ENCODE assay signal across 8 cellular contexts in the genomic region with DNA sequence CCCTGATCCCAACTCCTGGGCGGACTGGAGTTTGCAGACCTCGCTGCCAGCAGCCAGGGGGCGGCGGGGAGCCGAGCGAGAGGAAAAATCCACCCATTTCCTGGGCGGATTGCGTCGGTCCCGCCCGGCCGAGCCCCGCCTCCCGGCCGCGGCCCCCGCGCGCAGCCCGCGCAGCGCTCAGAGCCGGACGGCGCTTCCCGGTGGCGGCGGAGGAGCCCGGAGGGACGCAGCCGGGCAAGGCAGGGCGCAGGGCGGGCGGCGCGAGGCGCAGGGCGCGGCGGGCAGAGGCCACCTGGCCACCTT. TPM values are rescaled to one million over a fixed set of nuclear protein-coding genes. Genes with fewer than 3 reads are reported as not detected.
DNase-seq lines count a peak whose midpoint lies in the region; ATAC-seq and TF ChIP-seq lines count a peak whose summit lies in the region.

A gene (plus strand): TSS at position 180 of the 303 bp plus-strand sequence. CDS start 322 bp downstream, outside the sequence.

- intact Hi-C loops in colonic mucosa (cut with DNase I): loop anchor here (2.0 kb wide), 1 partner anchor 255 kb away; no protein-coding TSS in a partner anchor

- no peak within 1 kb of the TSS for H3K9ac ChIP-seq in colonic mucosa (ENCODE audit: low read depth in 2 of 2, low read length in 2 of 2)

- H3K9me3 ChIP-seq in colonic mucosa: no peaks in the 10 kb centered on the region

- no peaks in the 10 kb centered on the region for H3K36me3 ChIP-seq in colonic mucosa

- peaks cover 7% of the 10 kb centered on the region for H3K4me1 Mint-ChIP-seq in stimulated activated naive CD8-positive, alpha-beta T cell treated with anti-CD3 and anti-CD28 coated beads, Interleukin-15, amount 100 ng/mL, for 72 hours

- H3K4me3 ChIP-seq in colonic mucosa: peak within 1 kb of the TSS; percentile 22

- peak; percentile 40 for TF ChIP-seq CTCF in colonic mucosa (IDR thresholded peaks at IDR 0.05)

- ATAC-seq in activated naive CD4-positive, alpha-beta T cell treated with anti-CD3 and anti-CD28 coated beads, Interleukin-2, amount 50 U/mL, for 72 hours: peak; percentile 55 to 81
- ATAC-seq in left lobe of liver (peak; percentile 63), GM18502 (IDR thresholded peaks at IDR 0.05; ENCODE audit: poor library complexity, unreplicated experiment) (no peak)
- peak; percentile 66 for ATAC-seq in stimulated activated naive CD8-positive, alpha-beta T cell treated with anti-CD3 and anti-CD28 coated beads, Interleukin-15, amount 100 ng/mL, for 72 hours

- H3K9me3 Mint-ChIP-seq in activated naive CD4-positive, alpha-beta T cell treated with anti-CD3 and anti-CD28 coated beads, Interleukin-2, amount 50 U/mL, for 72 hours: peaks cover 5 to 7% of the 10 kb centered on the region in 2 donors
- peaks cover 7 to 8% of the 10 kb centered on the region in 2 donors for H3K9me3 Mint-ChIP-seq in stimulated activated naive CD8-positive, alpha-beta T cell treated with anti-CD3 and anti-CD28 coated beads, Interleukin-15, amount 100 ng/mL, for 72 hours

- peak in 1 of 2 donors; percentile 63 for DNase-seq in activated naive CD4-positive, alpha-beta T cell treated with anti-CD3 and anti-CD28 coated beads, Interleukin-2, amount 50 U/mL, for 72 hours (ENCODE audit: low spot score in 2 of 2)
- no peak for DNase-seq in activated naive CD4-positive, alpha-beta T cell (lab: John Stamatoyannopoulos, UW)
- DNase-seq in NCI-H82 (lab: John Stamatoyannopoulos, UW) (peak; percentile 89), colonic mucosa (peak; percentile 76), left lobe of liver (ENCODE audit: low spot score) (peak; percentile 68)
- DNase-seq in stimulated activated naive CD8-positive, alpha-beta T cell treated with anti-CD3 and anti-CD28 coated beads, Interleukin-15, amount 100 ng/mL, for 72 hours: peak; percentile 10 to 51
- no peak for DNase-seq in activated CD4-positive, CD25-positive, alpha-beta regulatory T cell (lab: John Stamatoyannopoulos, UW)

- H3K27me3 ChIP-seq in colonic mucosa: peaks cover 20% of the 10 kb centered on the region

- peaks cover 54% of the 10 kb centered on the region for H3K27me3 Mint-ChIP-seq in stimulated activated naive CD8-positive, alpha-beta T cell treated with anti-CD3 and anti-CD28 coated beads, Interleukin-15, amount 100 ng/mL, for 72 hours

- no peak within 1 kb of the TSS for H3K27ac Mint-ChIP-seq in activated naive CD4-positive, alpha-beta T cell treated with anti-CD3 and anti-CD28 coated beads, Interleukin-2, amount 50 U/mL, for 72 hours
- H3K27ac Mint-ChIP-seq in stimulated activated naive CD8-positive, alpha-beta T cell treated with anti-CD3 and anti-CD28 coated beads, Interleukin-15, amount 100 ng/mL, for 72 hours: no peak within 1 kb of the TSS

- no peak within 1 kb of the TSS for H3K27ac ChIP-seq in colonic mucosa

- H3K4me3 Mint-ChIP-seq in stimulated activated naive CD8-positive, alpha-beta T cell treated with anti-CD3 and anti-CD28 coated beads, Interleukin-15, amount 100 ng/mL, for 72 hours: peak within 1 kb of the TSS in 1 of 2 donors; percentile 46

- peaks cover 0 to 6% of the 10 kb centered on the region in 2 donors for H3K36me3 Mint-ChIP-seq in activated naive CD4-positive, alpha-beta T cell treated with anti-CD3 and anti-CD28 coated beads, Interleukin-2, amount 50 U/mL, for 72 hours

- peaks cover 12% of the 10 kb centered on the region for H3K4me1 ChIP-seq in colonic mucosa

RNA-seq across cellular contexts. Expression of the gene that starts here (rescaled TPM):
- not detected for total RNA-seq in activated naive CD4-positive, alpha-beta T cell treated with anti-CD3 and anti-CD28 coated beads, Interleukin-2, amount 50 U/mL, for 72 hours
- total RNA-seq in colonic mucosa (1 to 10 TPM; 3.8 to 8.9 TPM), left lobe of liver (1.8 TPM)

Comparison
In these comparisons a context has a peak if more than half of its experiments do, and no peak if none do; other contexts are left out.
1. Peak in ATAC-seq in activated naive CD4-positive, alpha-beta T cell treated with anti-CD3 and anti-CD28 coated beads, Interleukin-2, amount 50 U/mL, for 72 hours; RNA of the gene not detected or under 1 TPM.
2. DNase-seq: peak in NCI-H82 (single experiment), colonic mucosa (single experiment), left lobe of liver (single experiment) and stimulated activated naive CD8-positive, alpha-beta T cell treated with anti-CD3 and anti-CD28 coated beads, Interleukin-15, amount 100 ng/mL, for 72 hours (2 of 2); none in activated naive CD4-positive, alpha-beta T cell (0 of 4) and activated CD4-positive, CD25-positive, alpha-beta regulatory T cell (0 of 4).